ENCODE assay signal across 8 cellular contexts in the genomic region with DNA sequence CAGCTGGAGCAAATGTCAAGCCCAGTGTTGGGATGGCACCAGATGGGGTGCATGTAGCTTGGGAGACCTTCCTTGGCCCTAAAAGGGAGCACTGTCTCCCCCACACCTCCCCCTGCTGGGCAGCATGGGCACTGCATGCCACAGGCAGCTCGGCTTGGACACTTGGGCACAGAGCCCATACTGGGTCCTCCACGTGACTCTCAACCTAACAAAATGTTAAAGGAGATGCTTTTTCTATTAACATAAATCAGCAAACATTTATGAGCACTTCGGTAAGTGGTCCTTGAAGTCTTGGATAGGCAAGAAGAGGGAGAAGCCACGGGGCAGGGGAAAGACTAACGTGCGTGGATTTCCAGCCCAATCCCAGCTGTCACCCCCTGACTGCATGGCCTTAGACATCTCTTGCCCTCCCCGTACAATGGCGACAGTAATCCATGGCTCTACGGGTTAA. TPM values are rescaled to one million over a fixed set of nuclear protein-coding genes. Genes with fewer than 3 reads are reported as not detected.
DNase-seq lines count a peak whose midpoint lies in the region; ATAC-seq and TF ChIP-seq lines count a peak whose summit lies in the region.

No MANE protein-coding gene starts in this region.

- H3K27ac ChIP-seq in right atrium auricular region = no peak overlapping the region

- H3K4me3 ChIP-seq in right atrium auricular region = no peak overlapping the region

- no peaks in the 10 kb centered on the region for H3K4me1 Mint-ChIP-seq in T-cell

- peaks cover 8% of the 10 kb centered on the region for H3K36me3 ChIP-seq in right atrium auricular region

- DNase-seq in NCI-H748 (lab: John Stamatoyannopoulos, UW; ENCODE audit: unreplicated experiment) (peak; percentile 29), NCI-H748 treated with DMSO at 0.1 percent for 48 hours (lab: John Stamatoyannopoulos, UW) (no peak), T-cell (peak in 33 of 34 experiments; percentile 42 to 79 (median 65)), right atrium auricular region (ENCODE audit: low spot score) (no peak)
- DNase-seq in activated naive CD8-positive, alpha-beta T cell treated with anti-CD3 and anti-CD28 coated beads, Interleukin-2, amount 50 U/mL, for 16 hours (ENCODE audit: low read depth, low spot score) = peak; percentile 43
- peak; percentile 43 to 72 for DNase-seq in stimulated activated CD4-positive, alpha-beta T cell treated with anti-CD3 and anti-CD28 coated beads, Interleukin-12 subunit alpha, Interleukin-12 subunit beta, amount 100 ng/mL, for 24 hours (ENCODE audit: low read depth in 2 of 2)

- POLR2A ChIA-PET in T-cell (lab: Charles Lee) = no interaction called here

- no peaks in the 10 kb centered on the region for H3K4me1 ChIP-seq in right atrium auricular region

- H3K27ac Mint-ChIP-seq in T-cell = peak overlapping the region in 1 of 2 donors; percentile 11

- no peaks in the 10 kb centered on the region for H3K27me3 ChIP-seq in right atrium auricular region

- no peaks in the 10 kb centered on the region for H3K9me3 Mint-ChIP-seq in T-cell

- TF ChIP-seq CTCF in right atrium auricular region (IDR thresholded peaks at IDR 0.05) = peak; percentile 73 to 86

- H3K4me3 Mint-ChIP-seq in T-cell = no peak overlapping the region

- no peaks in the 10 kb centered on the region for H3K9me3 ChIP-seq in right atrium auricular region

- no peaks in the 10 kb centered on the region for H3K36me3 Mint-ChIP-seq in T-cell

- peak; percentile 43 for ATAC-seq in HG03469 (IDR thresholded peaks at IDR 0.05; ENCODE audit: unreplicated experiment)
- ATAC-seq in T-cell (replicated peaks in 1 of 4) = peak; percentile 59 to 82 (median 78)
- ATAC-seq in GM18520 (IDR thresholded peaks at IDR 0.05; ENCODE audit: unreplicated experiment) = no peak

- peaks cover 3 to 8% of the 10 kb centered on the region in 2 donors for H3K27me3 Mint-ChIP-seq in T-cell

- CTCF ChIA-PET in T-cell (lab: Charles Lee) = interaction anchor here (1.0 to 4.3 kb wide), 4 partner anchors 13 to 22 kb away, joined by 3 to 30 read pairs (median 4); no protein-coding TSS in a partner anchor

RNA-seq across cellular contexts. Expression of a gene that starts 23.9 kb away (rescaled TPM):
- 10 to 100 TPM; 28.3 to 35.8 (median 32.5) TPM for total RNA-seq in T-cell
- total RNA-seq in right atrium auricular region = 10 to 100 TPM; 25.1 to 30.0 TPM

RNA-seq across cellular contexts. Expression of a gene that starts 37.3 kb away (rescaled TPM):
- total RNA-seq in T-cell (1 to 10 TPM; 1.6 to 3.6 (median 2.0) TPM), right atrium auricular region (10 to 100 TPM; 25.4 to 27.2 TPM)

Comparison
In these comparisons a context has a peak if more than half of its experiments do, and no peak if none do; other contexts are left out.
1. DNase-seq: peak in NCI-H748 (single experiment), T-cell (33 of 34), activated naive CD8-positive, alpha-beta T cell treated with anti-CD3 and anti-CD28 coated beads, Interleukin-2, amount 50 U/mL, for 16 hours (single experiment) and stimulated activated CD4-positive, alpha-beta T cell treated with anti-CD3 and anti-CD28 coated beads, Interleukin-12 subunit alpha, Interleukin-12 subunit beta, amount 100 ng/mL, for 24 hours (2 of 2); none in NCI-H748 treated with DMSO at 0.1 percent for 48 hours (single experiment) and right atrium auricular region (single experiment).
2. RNA of a gene that starts 37.3 kb away (total RNA-seq): 25.4 to 27.2 TPM in right atrium auricular region; 1.6 to 3.6 TPM in T-cell; every median in the first group is over 4 times any median in the second.